In the genomic region with DNA sequence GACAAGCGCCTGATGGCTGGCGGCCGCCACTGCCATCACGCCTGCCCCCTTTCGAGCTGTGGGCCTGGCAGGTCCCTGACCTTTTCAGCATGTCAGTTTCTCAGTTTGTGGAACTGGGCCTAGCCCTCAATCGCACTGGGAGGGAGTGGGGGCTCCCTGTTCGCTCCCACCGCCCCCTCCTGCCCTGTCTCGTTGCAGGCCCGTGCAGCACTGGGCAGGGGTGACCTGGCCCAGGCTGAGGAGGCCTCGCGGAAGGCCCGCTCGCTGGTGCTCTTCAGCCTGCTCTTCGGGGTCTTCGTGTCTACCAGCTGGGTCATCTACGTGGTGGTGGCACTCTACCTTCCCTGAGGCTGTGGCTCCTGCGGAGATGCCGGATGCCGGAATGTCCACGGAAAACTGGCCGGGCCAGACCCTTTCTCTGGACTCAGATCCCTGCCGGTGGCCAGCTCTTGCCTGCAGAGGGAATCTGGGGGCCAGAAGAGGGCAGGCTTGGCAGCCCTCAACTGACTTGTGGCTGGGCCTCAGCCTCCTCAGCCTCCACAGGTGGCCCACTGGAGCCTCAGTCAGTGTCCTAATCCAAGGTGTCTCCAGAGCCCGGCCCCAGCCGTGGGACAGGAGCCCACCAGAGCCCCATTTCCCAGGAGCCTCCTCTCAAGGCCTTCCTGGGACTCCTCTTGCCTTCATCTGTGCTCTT, we compare ENCODE assay signal across 30 cellular contexts. TPM values are rescaled to one million over a fixed set of nuclear protein-coding genes. Genes with fewer than 3 reads are reported as not detected.
"Had no signal": no experiment of that assay in that cellular context is flagged by ENCODE, and none has a peak within 500 bp of the region (broad histone marks: within the 10 kb centered on the region; RNA-seq: fewer than 3 reads in every experiment).

No MANE protein-coding gene starts in this region.

- H3K4me3 ChIP-seq: SK-N-MC had no signal

- ATAC-seq: activated CD8-positive, alpha-beta T cell treated with anti-CD3 and anti-CD28 coated beads for 36 hours; Panc1; Right ventricle myocardium inferior; T-cell had no signal

- DNase-seq: activated CD4-positive, alpha-beta T cell treated with anti-CD3 and anti-CD28 coated beads for 4 hours; activated CD8-positive, alpha-beta memory T cell treated with anti-CD3 and anti-CD28 coated beads, Interleukin-2, amount 50 U/mL, for 4 hours; activated CD8-positive, alpha-beta T cell treated with anti-CD3 and anti-CD28 coated beads for 36 hours; activated gamma-delta T cell treated with Interleukin-2 at 50 U/mL for 16 hours; activated naive CD4-positive, alpha-beta T cell treated with anti-CD3 and anti-CD28 coated beads, Interleukin-2, amount 10 ng/mL, durations not matched to agents 7 days and 5 days; activated naive CD8-positive, alpha-beta T cell treated with anti-CD3 and anti-CD28 coated beads for 36 hours; activated T-cell treated with anti-CD3 and anti-CD28 coated beads, Interleukin-2, amount 50 U/mL, for 72 hours; anterior cingulate cortex; KG1; NCI-H1092; NCI-H1417; NCI-H2029; NCI-H2107; NCI-H345; NCI-H510A; NCI-H69; NK-92 treated with Interleukin-12 subunit alpha and Interleukin-12 subunit beta, amount 100 ng/mL, for 24 hours; OCI-M1; RPMI8226; T-cell; T-helper 2 cell; T1000 had no signal

- H3K27ac ChIP-seq: SK-N-MC had no signal

- FAIRE-seq: TTC549 had no signal

RNA-seq across cellular contexts. Expression of gene PRRT1B, which starts 12.7 kb away (rescaled TPM):
- total RNA-seq: activated CD8-positive, alpha-beta T cell treated with anti-CD3 and anti-CD28 coated beads for 36 hours; activated naive CD8-positive, alpha-beta T cell treated with anti-CD3 and anti-CD28 coated beads for 36 hours; activated T-cell treated with anti-CD3 and anti-CD28 coated beads, Interleukin-2, amount 50 U/mL, for 72 hours; activated T-helper 2 cell treated with anti-CD3 and anti-CD28 coated beads, Interferon-gamma antibody, Interleukin-2, Interleukin-4, amounts not matched to agents 10 μg/mL and 5 μg/mL and 100 μg/mL, durations not matched to agents 14 hours and 24 hours and 36 hours; cardiac septum; LHCN-M2; M059J; Right ventricle myocardium inferior; T-cell had no signal
